In genomic region chr11:76802621-76803020, GRCh38 we compare ENCODE assay signal across 17 cellular contexts. TPM values are rescaled to one million over a fixed set of nuclear protein-coding genes. Genes with fewer than 3 reads are reported as not detected.
DNase-seq lines count a peak whose midpoint lies in the region; ATAC-seq and TF ChIP-seq lines count a peak whose summit lies in the region.
"Had no signal": no experiment of that assay in that cellular context is flagged by ENCODE, and none has a peak within 500 bp of the region (broad histone marks: within the 10 kb centered on the region; RNA-seq: fewer than 3 reads in every experiment).

No MANE protein-coding gene starts in this region.

- intact Hi-C loops in transverse colon (cut with DNase I; ENCODE audit: low total_unique reads): loop anchor here (2.0 to 10.0 kb wide), 2 partner anchors 76 to 1162 kb away; no protein-coding TSS in a partner anchor

- in situ Hi-C loops in transverse colon (cut with MboI; ENCODE audit: low pct_ligation_motif_present in 1 of 4, low pct_unique_long_range_greater_than_20kb in 1 of 4, low sequenced_read_pairs in 3 of 4): loop anchor here in 2 of 4 donors (5.0 to 25.0 kb wide), 2 partner anchors 65 to 235 kb away; partner anchors contain the start of gene B3GNT6 (in 2 of the 2)

- H3K4me1 ChIP-seq in lung (ENCODE audit: control insufficient read depth in 2 of 2, insufficient read depth in 2 of 2, low read length in 2 of 2) (peaks cover 0 to 14% of the 10 kb centered on the region in 2 donors), transverse colon (peaks cover 6 to 34% (median 21%) of the 10 kb centered on the region in 4 donors)
- H3K4me1 ChIP-seq: SJCRH30 had no signal

- H3K9me3 ChIP-seq in lung (ENCODE audit: control insufficient read depth in 2 of 2, insufficient read depth in 1 of 2, low read length in 1 of 2): no peaks in the 10 kb centered on the region
- no peaks in the 10 kb centered on the region for H3K9me3 ChIP-seq in transverse colon
- H3K9me3 ChIP-seq: gastroesophageal sphincter, SJCRH30 had no signal

- no peak for TF ChIP-seq CTCF in lung (IDR thresholded peaks at IDR 0.05; ENCODE audit: control extremely low read depth, extremely low read depth)
- no peak for TF ChIP-seq CTCF in transverse colon (IDR thresholded peaks at IDR 0.05)

- H3K36me3 ChIP-seq in lung (ENCODE audit: control insufficient read depth in 2 of 2, insufficient read depth in 2 of 2, low read length in 2 of 2) (no peaks in the 10 kb centered on the region), transverse colon (no peaks in the 10 kb centered on the region)
- H3K36me3 ChIP-seq: gastroesophageal sphincter, SJCRH30 had no signal

- TF ChIP-seq POLR2A in transverse colon (IDR thresholded peaks at IDR 0.05): no peak

- H3K4me3 ChIP-seq in lung (no peak overlapping the region), transverse colon (no peak overlapping the region)
- H3K4me3 ChIP-seq: gastroesophageal sphincter, SJCRH30 had no signal

- ATAC-seq in lung (ENCODE audit: insufficient read depth, low FRiP score) (no peak), GM18870 (IDR thresholded peaks at IDR 0.05; ENCODE audit: unreplicated experiment) (no peak)

- no peak for TF ChIP-seq EP300 in transverse colon (IDR thresholded peaks at IDR 0.05; ENCODE audit: low read depth)

- DNase-seq in DMS53 (lab: John Stamatoyannopoulos, UW): peak; percentile 46
- no peak for DNase-seq in DMS53 treated with DMSO at 0.1 percent for 48 hours (lab: John Stamatoyannopoulos, UW; ENCODE audit: unreplicated experiment)
- DNase-seq in activated CD8-positive, alpha-beta memory T cell treated with anti-CD3 and anti-CD28 coated beads, Interleukin-2, amount 50 U/mL, for 48 hours: peak; percentile 43
- DNase-seq in lung (ENCODE audit: low spot score): peak; percentile 23
- DNase-seq in transverse colon: no peak
- no peak for DNase-seq in GOT3 (lab: John Stamatoyannopoulos, UW)
- DNase-seq in DMS153 (lab: John Stamatoyannopoulos, UW): no peak
- DNase-seq: 8988T; activated CD4-positive, alpha-beta T cell treated with anti-CD3 and anti-CD28 coated beads for 1 hour; activated naive CD4-positive, alpha-beta T cell treated with anti-CD3 and anti-CD28 coated beads, Interleukin-2, amount 50 U/mL, for 16 hours; HFFc6; Kasumi-1; NCI-H1105 treated with DMSO at 0.1 percent for 48 hours; SJCRH30; T-helper 9 cell had no signal

- H3K27me3 ChIP-seq in lung (ENCODE audit: control insufficient read depth, insufficient read depth) (no peaks in the 10 kb centered on the region), transverse colon (no peaks in the 10 kb centered on the region)
- H3K27me3 ChIP-seq: SJCRH30 had no signal

- WGBS in lung, 2 donors: 85 to 86% methylated on average over 4 of the region's 4 CpGs
- WGBS in transverse colon (ENCODE audit: low coverage in 1 of 2), 2 donors: 69% methylated on average over 4 of the region's 4 CpGs; no CpG with 5 or more reads in 1 of the 2 donors

- H3K27ac ChIP-seq in lung (ENCODE audit: low read depth in 1 of 2, low read length in 1 of 2) (peak overlapping the region in 1 of 2 donors; percentile 46), transverse colon (peak overlapping the region in 3 of 4 donors; percentile 20 to 41 (median 41))
- H3K27ac ChIP-seq: gastroesophageal sphincter, SJCRH30 had no signal

RNA-seq across cellular contexts. Expression of gene TSKU, which starts 19.5 kb away (rescaled TPM):
- total RNA-seq in lung: 10 to 100 TPM; 12.6 to 18.6 TPM
- 10 to 100 TPM in 1 of 2 donors, 1 to 10 TPM in 1; 3.7 to 10.6 TPM for polyA plus RNA-seq in lung
- 10 to 100 TPM; 32.0 to 80.7 (median 63.4) TPM for total RNA-seq in transverse colon

RNA-seq across cellular contexts. Expression of gene ACER3, which starts 58.1 kb away (rescaled TPM):
- total RNA-seq in lung: 10 to 100 TPM; 14.4 to 37.0 TPM
- polyA plus RNA-seq in lung: 10 to 100 TPM in 1 of 2 donors, 1 to 10 TPM in 1; 7.9 to 11.1 TPM
- total RNA-seq in transverse colon: 10 to 100 TPM in 3 of 4 donors, 1 to 10 TPM in 1; 8.8 to 72.2 (median 29.4) TPM

Comparison
In these comparisons a context has a peak if more than half of its experiments do, and no peak if none do; other contexts are left out.
1. DNase-seq: peak in DMS53 (single experiment), activated CD8-positive, alpha-beta memory T cell treated with anti-CD3 and anti-CD28 coated beads, Interleukin-2, amount 50 U/mL, for 48 hours (single experiment) and lung (single experiment); none in DMS53 treated with DMSO at 0.1 percent for 48 hours (single experiment), transverse colon (single experiment), GOT3 (single experiment) and DMS153 (single experiment).